29 cellular contexts compared by ENCODE assay signal in genomic region chr4:8916914-8917305, GRCh38. TPM values are rescaled to one million over a fixed set of nuclear protein-coding genes. Genes with fewer than 3 reads are reported as not detected.
"Had no signal": no experiment of that assay in that cellular context is flagged by ENCODE, and none has a peak within 500 bp of the region (broad histone marks: within the 10 kb centered on the region; RNA-seq: fewer than 3 reads in every experiment).

No MANE protein-coding gene starts in this region.

- FAIRE-seq: endothelial cell of umbilical vein, kidney had no signal

- H3K36me3 Mint-ChIP-seq: memory B cell; natural killer cell; stimulated activated effector memory CD8-positive, alpha-beta T cell treated with anti-CD3 and anti-CD28 coated beads, Interleukin-12 subunit alpha, Interleukin-12 subunit beta, amount 100 ng/mL, for 72 hours had no signal

- H3K9me3 ChIP-seq: esophagus muscularis mucosa, heart right ventricle, prostate gland, right atrium auricular region, sigmoid colon, stomach, thyroid gland, vagina had no signal

- H3K27ac ChIP-seq: coronary artery, esophagus muscularis mucosa, foreskin keratinocyte, heart right ventricle, prostate gland, right atrium auricular region, sigmoid colon, stomach, thyroid gland, vagina had no signal

- H3K36me3 ChIP-seq: esophagus muscularis mucosa, heart right ventricle, prostate gland, right atrium auricular region, sigmoid colon, stomach, thyroid gland, vagina had no signal

- H3K9me3 Mint-ChIP-seq: natural killer cell; stimulated activated effector memory CD8-positive, alpha-beta T cell treated with anti-CD3 and anti-CD28 coated beads, Interleukin-12 subunit alpha, Interleukin-12 subunit beta, amount 100 ng/mL, for 72 hours had no signal

- H3K27me3 ChIP-seq: foreskin keratinocyte, right atrium auricular region, thyroid gland, vagina had no signal

- DNase-seq: dermis blood vessel endothelial cell; effector memory CD4-positive, alpha-beta T cell; foreskin keratinocyte; glutamatergic neuron; heart right ventricle; stimulated activated naive CD4-positive, alpha-beta T cell treated with Interleukin-2 at 50 U/mL for 16 hours; thyroid gland; trophoblast cell had no signal

- H3K4me1 ChIP-seq: foreskin keratinocyte, heart right ventricle, prostate gland, right atrium auricular region, sigmoid colon, thyroid gland, vagina had no signal

- H3K4me3 ChIP-seq: coronary artery, esophagus muscularis mucosa, heart right ventricle, lung, prostate gland, right atrium auricular region, sigmoid colon, stomach, thyroid gland, vagina had no signal

- H3K27ac Mint-ChIP-seq: natural killer cell; stimulated activated effector memory CD8-positive, alpha-beta T cell treated with anti-CD3 and anti-CD28 coated beads, Interleukin-12 subunit alpha, Interleukin-12 subunit beta, amount 100 ng/mL, for 72 hours had no signal

RNA-seq across cellular contexts. Expression of gene HMX1, which starts 45.3 kb away (rescaled TPM):
- total RNA-seq: dermis blood vessel endothelial cell, endothelial cell of umbilical vein, epithelial cell of proximal tubule, fibroblast of lung, foreskin keratinocyte, kidney, left lobe of liver, liver, lung, mononuclear cell, natural killer cell, right atrium auricular region, skeletal muscle tissue, subcutaneous adipose tissue, ureter, vagina had no signal
